16 cellular contexts compared by ENCODE assay signal in genomic region chr5:64190562-64191306, GRCh38. TPM values are rescaled to one million over a fixed set of nuclear protein-coding genes. Genes with fewer than 3 reads are reported as not detected.
"Had no signal": no experiment of that assay in that cellular context is flagged by ENCODE, and none has a peak within 500 bp of the region (broad histone marks: within the 10 kb centered on the region; RNA-seq: fewer than 3 reads in every experiment).

No MANE protein-coding gene starts in this region.

- H3K36me3 ChIP-seq: breast epithelium, esophagus muscularis mucosa, right lobe of liver, spleen had no signal

- H3K36me3 Mint-ChIP-seq: activated CD4-positive, alpha-beta memory T cell treated with anti-CD3 and anti-CD28 coated beads for 36 hours; natural killer cell; stimulated activated naive B cell treated with anti-CD40 and anti-IgM and Interleukin-4, amounts not matched to agents 10 μg/mL and 1 μg/mL and 100 μg/mL, for 72 hours had no signal

- H3K27me3 ChIP-seq: breast epithelium, esophagus muscularis mucosa, right lobe of liver, spleen had no signal

- H3K4me3 ChIP-seq: breast epithelium, esophagus muscularis mucosa, mucosa of descending colon, right lobe of liver, spleen had no signal

- H3K4me1 ChIP-seq: breast epithelium, right lobe of liver, spleen had no signal

- DNase-seq: activated CD4-positive, alpha-beta memory T cell treated with anti-CD3 and anti-CD28 coated beads for 36 hours; activated T-cell treated with anti-CD3 and anti-CD28 coated beads, Interleukin-2, amount 50 U/mL, for 48 hours; aorta; foreskin fibroblast; left colon; mucosa of descending colon; natural killer cell; right lobe of liver; spleen; stimulated activated CD4-positive, alpha-beta T cell treated with anti-CD3 and anti-CD28 coated beads, Interleukin-2, amount 100 ng/mL, for 24 hours; stimulated activated naive B cell treated with anti-CD40 and anti-IgM and Interleukin-4, amounts not matched to agents 10 μg/mL and 1 μg/mL and 100 μg/mL, for 72 hours; T-helper 9 cell; trophoblast cell had no signal

- H3K27ac Mint-ChIP-seq: activated CD4-positive, alpha-beta memory T cell treated with anti-CD3 and anti-CD28 coated beads for 36 hours; natural killer cell; progenitor cell of endocrine pancreas; stimulated activated naive B cell treated with anti-CD40 and anti-IgM and Interleukin-4, amounts not matched to agents 10 μg/mL and 1 μg/mL and 100 μg/mL, for 72 hours had no signal

- H3K27ac ChIP-seq: breast epithelium, esophagus muscularis mucosa, right lobe of liver, spleen had no signal

- H3K9me3 ChIP-seq: breast epithelium, esophagus muscularis mucosa, mucosa of descending colon, right lobe of liver had no signal

- ATAC-seq: left colon; mucosa of descending colon; natural killer cell; right lobe of liver; stimulated activated naive B cell treated with anti-CD40 and anti-IgM and Interleukin-4, amounts not matched to agents 10 μg/mL and 1 μg/mL and 100 μg/mL, for 72 hours had no signal

RNA-seq across cellular contexts. Expression of gene RNF180, which starts 25.1 kb away (rescaled TPM):
- total RNA-seq: activated CD4-positive, alpha-beta memory T cell treated with anti-CD3 and anti-CD28 coated beads for 36 hours; natural killer cell had no signal
